In the genomic region with DNA sequence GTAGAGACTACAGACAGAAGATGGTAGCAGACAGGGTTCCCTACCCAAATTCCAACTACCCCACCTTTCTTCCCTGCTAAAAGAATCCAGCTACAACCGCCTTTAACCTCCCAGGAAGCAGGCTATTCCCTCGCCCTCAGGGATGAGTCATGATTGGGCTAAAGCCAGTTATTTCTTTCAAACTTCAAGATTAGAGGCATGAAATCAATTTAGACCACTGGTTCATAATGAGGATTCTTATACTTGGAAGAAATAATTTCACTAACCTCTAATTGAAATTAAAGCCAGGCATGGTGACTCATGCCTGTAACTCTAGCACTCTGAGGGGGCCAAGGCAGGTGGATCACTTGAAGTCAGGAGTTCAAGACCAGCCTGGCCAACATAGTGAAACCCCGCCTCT, we compare ENCODE assay signal across 11 cellular contexts. TPM values are rescaled to one million over a fixed set of nuclear protein-coding genes. Genes with fewer than 3 reads are reported as not detected.
A peak's percentile ranks its signal among the peaks of the same experiment; 100 is the strongest.
DNase-seq lines count a peak whose midpoint lies in the region; ATAC-seq and TF ChIP-seq lines count a peak whose summit lies in the region.
"Had no signal": no experiment of that assay in that cellular context is flagged by ENCODE, and none has a peak within 500 bp of the region (broad histone marks: within the 10 kb centered on the region; RNA-seq: fewer than 3 reads in every experiment).

No MANE protein-coding gene starts in this region.

- H3K36me3 Mint-ChIP-seq in activated CD8-positive, alpha-beta memory T cell treated with anti-CD3 and anti-CD28 coated beads, Interleukin-2, amount 10 ng/mL, durations not matched to agents 7 days and 5 days, result peaks cover 29% of the 10 kb centered on the region
- peaks cover 39% of the 10 kb centered on the region for H3K36me3 Mint-ChIP-seq in effector memory CD8-positive, alpha-beta T cell (ENCODE audit: insufficient read depth)

- intact Hi-C loops in adrenal gland (cut with DNase I) (no loop called here), left ventricle myocardium superior (cut with micrococcal nuclease) (no loop called here)

- H3K27ac ChIP-seq in adrenal gland, result peak overlapping the region in 2 of 5 donors; percentile 33 to 66

- TF ChIP-seq CTCF in adrenal gland (IDR thresholded peaks at IDR 0.05), result no peak

- WGBS in adrenal gland, 4 donors, result 36 to 50% (median 45%) methylated on average over 3 of the region's 3 CpGs

- H3K4me3 ChIP-seq in H7 (ENCODE audit: insufficient read depth, low read depth, low read length) (no peak overlapping the region), adrenal gland (no peak overlapping the region)

- H3K27me3 ChIP-seq in H7 (ENCODE audit: control insufficient read depth, insufficient read depth, low read length), result no peaks in the 10 kb centered on the region
- no peaks in the 10 kb centered on the region for H3K27me3 ChIP-seq in adrenal gland

- H3K27ac Mint-ChIP-seq in activated CD8-positive, alpha-beta memory T cell treated with anti-CD3 and anti-CD28 coated beads, Interleukin-2, amount 10 ng/mL, durations not matched to agents 7 days and 5 days, result no peak overlapping the region
- no peak overlapping the region for H3K27ac Mint-ChIP-seq in effector memory CD8-positive, alpha-beta T cell

- TF ChIP-seq POLR2A in adrenal gland (IDR thresholded peaks at IDR 0.05), result no peak

- CTCF ChIA-PET in activated CD8-positive, alpha-beta memory T cell treated with anti-CD3 and anti-CD28 coated beads, Interleukin-2, amount 10 ng/mL, durations not matched to agents 7 days and 5 days (lab: Charles Lee), result interaction anchor here (1.1 to 1.4 kb wide), 2 partner anchors 100 to 121 kb away, joined by 3 to 4 read pairs; no protein-coding TSS in a partner anchor

- DNase-seq in A172 (ENCODE audit: low spot score), result peak; percentile 87
- peak; percentile 22 for DNase-seq in H7
- DNase-seq in adrenal gland, result peak in 4 of 7 donors; percentile 37 to 56 (median 48)
- no peak for DNase-seq in left ventricle myocardium superior
- DNase-seq in activated CD8-positive, alpha-beta memory T cell treated with anti-CD3 and anti-CD28 coated beads, Interleukin-2, amount 10 ng/mL, durations not matched to agents 7 days and 5 days, result no peak
- DNase-seq in stimulated activated CD4-positive, alpha-beta T cell treated with anti-CD3 and anti-CD28 coated beads, Interleukin-4, amount 100 ng/mL, for 24 hours, result no peak
- DNase-seq in effector memory CD8-positive, alpha-beta T cell, result no peak
- no peak for DNase-seq in NCI-H2227 (lab: John Stamatoyannopoulos, UW; ENCODE audit: unreplicated experiment)
- DNase-seq: midbrain, NCI-H2227 treated with DMSO at 0.1 percent for 48 hours had no signal

- H3K9me3 Mint-ChIP-seq in activated CD8-positive, alpha-beta memory T cell treated with anti-CD3 and anti-CD28 coated beads, Interleukin-2, amount 10 ng/mL, durations not matched to agents 7 days and 5 days (ENCODE audit: low read depth), result no peaks in the 10 kb centered on the region
- no peaks in the 10 kb centered on the region for H3K9me3 Mint-ChIP-seq in effector memory CD8-positive, alpha-beta T cell
- H3K9me3 Mint-ChIP-seq: CD14-positive monocyte had no signal

- ATAC-seq in left ventricle myocardium superior, result peak; percentile 54
- ATAC-seq in activated CD8-positive, alpha-beta memory T cell treated with anti-CD3 and anti-CD28 coated beads, Interleukin-2, amount 10 ng/mL, durations not matched to agents 7 days and 5 days, result no peak
- no peak for ATAC-seq in effector memory CD8-positive, alpha-beta T cell (replicated peaks)

- no peaks in the 10 kb centered on the region for H3K9me3 ChIP-seq in adrenal gland (replicated peaks in 1 of 3)

- H3K4me3 Mint-ChIP-seq in activated CD8-positive, alpha-beta memory T cell treated with anti-CD3 and anti-CD28 coated beads, Interleukin-2, amount 10 ng/mL, durations not matched to agents 7 days and 5 days, result no peak overlapping the region
- H3K4me3 Mint-ChIP-seq in effector memory CD8-positive, alpha-beta T cell, result no peak overlapping the region
- H3K4me3 Mint-ChIP-seq: CD14-positive monocyte had no signal

- no peaks in the 10 kb centered on the region for H3K27me3 Mint-ChIP-seq in activated CD8-positive, alpha-beta memory T cell treated with anti-CD3 and anti-CD28 coated beads, Interleukin-2, amount 10 ng/mL, durations not matched to agents 7 days and 5 days
- H3K27me3 Mint-ChIP-seq in effector memory CD8-positive, alpha-beta T cell, result no peaks in the 10 kb centered on the region

- peaks cover 27% of the 10 kb centered on the region for H3K4me1 Mint-ChIP-seq in activated CD8-positive, alpha-beta memory T cell treated with anti-CD3 and anti-CD28 coated beads, Interleukin-2, amount 10 ng/mL, durations not matched to agents 7 days and 5 days
- peaks cover 20 to 46% of the 10 kb centered on the region in 2 donors for H3K4me1 Mint-ChIP-seq in effector memory CD8-positive, alpha-beta T cell (ENCODE audit: low read depth in 2 of 2)

- peaks cover 12 to 26% of the 10 kb centered on the region in 2 donors for H3K4me1 ChIP-seq in adrenal gland (replicated peaks in 1 of 2)

- H3K36me3 ChIP-seq in H7 (replicated peaks; ENCODE audit: control insufficient read depth, insufficient read depth, low read length), result no peaks in the 10 kb centered on the region
- peaks cover 0 to 18% of the 10 kb centered on the region in 2 donors for H3K36me3 ChIP-seq in adrenal gland (replicated peaks in 1 of 2)

RNA-seq across cellular contexts. Expression of gene TRIP12, which starts 20.0 kb away (rescaled TPM):
- 106 and 141 TPM in 2 replicates for total RNA-seq in A172 (2014; rRNA removed; shearing (Covaris generic))
- 74.9 and 89.8 TPM in 2 replicates for total RNA-seq in H7 (2014; rRNA removed; shearing (Covaris generic))
- total RNA-seq in adrenal gland (100 to 1,000 TPM in 6 of 8 donors, 10 to 100 TPM in 2; 78.1 to 242 (median 157) TPM), left ventricle myocardium superior (194 TPM)
- 100 to 1,000 TPM in 1 of 3 donors, 10 to 100 TPM in 2; 15.5 to 167 (median 23.7) TPM for polyA plus RNA-seq in adrenal gland
- total RNA-seq in activated CD8-positive, alpha-beta memory T cell treated with anti-CD3 and anti-CD28 coated beads, Interleukin-2, amount 10 ng/mL, durations not matched to agents 7 days and 5 days, result 100 to 1,000 TPM; 235 to 270 TPM

RNA-seq across cellular contexts. Expression of gene FBXO36, which starts 20.5 kb away (rescaled TPM):
- total RNA-seq in A172 (2014; rRNA removed; shearing (Covaris generic)), result 3.3 and 3.8 TPM in 2 replicates
- 7.9 and 10.2 TPM in 2 replicates for total RNA-seq in H7 (2014; rRNA removed; shearing (Covaris generic))
- 1 to 10 TPM; 4.2 to 8.6 (median 6.4) TPM for total RNA-seq in adrenal gland
- polyA plus RNA-seq in adrenal gland, result 1 to 10 TPM; 1.9 to 9.2 (median 2.4) TPM
- 0.55 TPM for total RNA-seq in left ventricle myocardium superior
- 1 to 10 TPM in 1 of 2 experiments, under 1 TPM in 1; 0.54 to 1.4 TPM for total RNA-seq in activated CD8-positive, alpha-beta memory T cell treated with anti-CD3 and anti-CD28 coated beads, Interleukin-2, amount 10 ng/mL, durations not matched to agents 7 days and 5 days

Comparison
In these comparisons a context has a peak if more than half of its experiments do, and no peak if none do; other contexts are left out.
1. DNase-seq: peak in A172 (single experiment), H7 (single experiment) and adrenal gland (4 of 7); none in left ventricle myocardium superior (single experiment), activated CD8-positive, alpha-beta memory T cell treated with anti-CD3 and anti-CD28 coated beads, Interleukin-2, amount 10 ng/mL, durations not matched to agents 7 days and 5 days (single experiment), stimulated activated CD4-positive, alpha-beta T cell treated with anti-CD3 and anti-CD28 coated beads, Interleukin-4, amount 100 ng/mL, for 24 hours (single experiment), effector memory CD8-positive, alpha-beta T cell (0 of 3) and NCI-H2227 (single experiment).